Comparison of ENCODE assay signal across 22 cellular contexts in the genomic region with DNA sequence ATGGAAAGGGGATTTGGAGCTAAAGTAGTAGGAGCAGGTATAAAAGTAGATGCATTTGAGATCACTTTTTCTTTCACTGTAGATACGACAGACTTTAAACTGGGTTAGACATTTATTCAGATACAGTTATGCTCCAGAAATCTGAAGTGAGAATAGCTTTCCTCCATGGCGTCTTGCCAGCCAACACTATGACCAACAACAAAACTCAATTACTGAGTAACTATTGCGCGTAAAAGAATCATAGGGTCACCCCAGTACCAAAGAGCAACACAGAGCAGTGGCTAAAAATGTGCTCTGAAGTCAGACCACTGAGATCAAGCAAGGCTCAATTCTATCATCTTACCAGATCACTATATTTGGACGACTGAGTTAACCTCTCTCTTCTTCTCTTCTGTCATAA.
"Had no signal": no experiment of that assay in that cellular context is flagged by ENCODE, and none has a peak within 500 bp of the region (broad histone marks: within the 10 kb centered on the region; RNA-seq: fewer than 3 reads in every experiment).

No MANE protein-coding gene starts in this region.

- DNase-seq: dermis blood vessel endothelial cell; effector memory CD8-positive, alpha-beta T cell; head of caudate nucleus; left colon; left ventricle myocardium superior; lower lobe of right lung; naive thymus-derived CD8-positive, alpha-beta T cell; occipital lobe; pancreas; right lobe of liver; small intestine; stimulated activated CD4-positive, alpha-beta T cell treated with anti-CD3 and anti-CD28 coated beads, Interleukin-15, amount 100 ng/mL, for 24 hours; stimulated activated CD4-positive, alpha-beta T cell treated with anti-CD3 and anti-CD28 coated beads, Interleukin-2, amount 100 ng/mL, for 48 hours; stimulated activated naive B cell treated with anti-CD40 and anti-IgM and Interleukin-4, amounts not matched to agents 10 μg/mL and 1 μg/mL and 100 μg/mL, for 72 hours; stimulated activated naive CD8-positive, alpha-beta T cell treated with anti-CD3 and anti-CD28 coated beads, Interleukin-15, amount 100 ng/mL, for 72 hours; trophoblast cell had no signal

- H3K4me3 ChIP-seq: coronary artery, lower lobe of right lung, suprapubic skin, vagina had no signal

- H3K36me3 Mint-ChIP-seq: naive thymus-derived CD8-positive, alpha-beta T cell; stimulated activated naive B cell treated with anti-CD40 and anti-IgM and Interleukin-4, amounts not matched to agents 10 μg/mL and 1 μg/mL and 100 μg/mL, for 72 hours had no signal

- H3K9me3 ChIP-seq: lower lobe of right lung, pancreas, right lobe of liver, suprapubic skin, vagina had no signal

- H3K36me3 ChIP-seq: lower lobe of right lung, pancreas, right lobe of liver, suprapubic skin, vagina had no signal

- FAIRE-seq: endometrium, frontal cortex, keratinocyte, pancreas, small intestine had no signal

- H3K27me3 Mint-ChIP-seq: effector memory CD8-positive, alpha-beta T cell; naive thymus-derived CD8-positive, alpha-beta T cell; stimulated activated naive B cell treated with anti-CD40 and anti-IgM and Interleukin-4, amounts not matched to agents 10 μg/mL and 1 μg/mL and 100 μg/mL, for 72 hours; stimulated activated naive CD8-positive, alpha-beta T cell treated with anti-CD3 and anti-CD28 coated beads, Interleukin-15, amount 100 ng/mL, for 72 hours had no signal

- ATAC-seq: effector memory CD8-positive, alpha-beta T cell; left colon; left ventricle myocardium superior; lower lobe of right lung; naive thymus-derived CD8-positive, alpha-beta T cell; stimulated activated naive B cell treated with anti-CD40 and anti-IgM and Interleukin-4, amounts not matched to agents 10 μg/mL and 1 μg/mL and 100 μg/mL, for 72 hours; stimulated activated naive CD8-positive, alpha-beta T cell treated with anti-CD3 and anti-CD28 coated beads, Interleukin-15, amount 100 ng/mL, for 72 hours had no signal

- H3K4me1 Mint-ChIP-seq: naive thymus-derived CD8-positive, alpha-beta T cell; stimulated activated naive CD8-positive, alpha-beta T cell treated with anti-CD3 and anti-CD28 coated beads, Interleukin-15, amount 100 ng/mL, for 72 hours had no signal

- H3K27ac ChIP-seq: coronary artery, lower lobe of right lung, pancreas, right lobe of liver, suprapubic skin, vagina had no signal

- H3K4me3 Mint-ChIP-seq: effector memory CD8-positive, alpha-beta T cell; naive thymus-derived CD8-positive, alpha-beta T cell; stimulated activated naive B cell treated with anti-CD40 and anti-IgM and Interleukin-4, amounts not matched to agents 10 μg/mL and 1 μg/mL and 100 μg/mL, for 72 hours; stimulated activated naive CD8-positive, alpha-beta T cell treated with anti-CD3 and anti-CD28 coated beads, Interleukin-15, amount 100 ng/mL, for 72 hours had no signal

- H3K4me1 ChIP-seq: lower lobe of right lung, pancreas, right lobe of liver, suprapubic skin, vagina had no signal

- H3K27ac Mint-ChIP-seq: effector memory CD8-positive, alpha-beta T cell; naive thymus-derived CD8-positive, alpha-beta T cell; stimulated activated naive B cell treated with anti-CD40 and anti-IgM and Interleukin-4, amounts not matched to agents 10 μg/mL and 1 μg/mL and 100 μg/mL, for 72 hours; stimulated activated naive CD8-positive, alpha-beta T cell treated with anti-CD3 and anti-CD28 coated beads, Interleukin-15, amount 100 ng/mL, for 72 hours had no signal

- H3K27me3 ChIP-seq: pancreas, right lobe of liver, suprapubic skin, vagina had no signal
